11 cellular contexts compared by ENCODE assay signal in genomic region chr15:68272797-68273271, GRCh38.
DNase-seq lines count a peak whose midpoint lies in the region; ATAC-seq and TF ChIP-seq lines count a peak whose summit lies in the region.
"Had no signal": no experiment of that assay in that cellular context is flagged by ENCODE, and none has a peak within 500 bp of the region (broad histone marks: within the 10 kb centered on the region; RNA-seq: fewer than 3 reads in every experiment).

No MANE protein-coding gene starts in this region.

- ATAC-seq in HG02759 (IDR thresholded peaks at IDR 0.05; ENCODE audit: unreplicated experiment), result no peak

- peaks cover 50% of the 10 kb centered on the region for H3K4me1 Mint-ChIP-seq in nephron

- DNase-seq in AG04449 (ENCODE audit: low read depth, low spot score) (peak; percentile 61), NCI-H226 (peak; percentile 96), epithelial cell of prostate (ENCODE audit: low read depth, low spot score) (peak; percentile 98), GM10266 (ENCODE audit: extremely low spot score) (no peak), NCI-H2196 treated with DMSO at 0.1 percent for 48 hours (lab: John Stamatoyannopoulos, UW; ENCODE audit: unreplicated experiment) (no peak), posterior cingulate gyrus (no peak)
- DNase-seq: AML-193; stimulated activated CD4-positive, alpha-beta T cell treated with anti-CD3 and anti-CD28 coated beads, Interleukin-4, amount 100 ng/mL, for 24 hours had no signal

- no peaks in the 10 kb centered on the region for H3K36me3 Mint-ChIP-seq in nephron (ENCODE audit: low read depth)

- H3K27me3 Mint-ChIP-seq in nephron (ENCODE audit: low read depth), result peaks cover 4% of the 10 kb centered on the region

- H3K4me3 ChIP-seq in AG04449 (ENCODE audit: low read depth, low read length), result no peak overlapping the region
- H3K4me3 ChIP-seq: SK-N-MC had no signal

- POLR2A ChIA-PET in AG04449 (lab: Yijun Ruan, JAX), result interaction anchor here (0.7 to 1.5 kb wide), 3 partner anchors 9 to 213 kb away, joined by 3 to 6 read pairs (median 3); no protein-coding TSS in a partner anchor

- peak overlapping the region; percentile 27 to 87 (median 52) for H3K27ac Mint-ChIP-seq in nephron

- CTCF ChIA-PET in AG04449 (lab: Yijun Ruan, JAX), result interaction anchor here (13.7 kb wide), 1 partner anchor 20 kb away, joined by 134 read pairs; no protein-coding TSS in a partner anchor

- intact Hi-C loops in posterior cingulate gyrus (cut with DNase I), result no loop called here

- no peaks in the 10 kb centered on the region for H3K9me3 Mint-ChIP-seq in nephron

- H3K4me3 Mint-ChIP-seq in nephron, result peak overlapping the region in 1 of 3 experiments; percentile 57

- TF ChIP-seq CTCF in AG04449 (IDR thresholded peaks at IDR 0.05; ENCODE audit: insufficient read depth, low read length, missing control alignments) (no peak), nephron (IDR thresholded peaks at IDR 0.05; ENCODE audit: unreplicated experiment in 3 of 3) (no peak), GM10266 (IDR thresholded peaks at IDR 0.05; ENCODE audit: control insufficient read depth, insufficient read depth, low read depth, missing control alignments) (no peak)

- peak overlapping the region; percentile 100 for H3K27ac ChIP-seq in epithelial cell of prostate
- H3K27ac ChIP-seq: SK-N-MC had no signal

Comparison
In these comparisons a context has a peak if more than half of its experiments do, and no peak if none do; other contexts are left out.
1. DNase-seq: peak in AG04449 (single experiment), NCI-H226 (single experiment) and epithelial cell of prostate (single experiment); none in GM10266 (single experiment), NCI-H2196 treated with DMSO at 0.1 percent for 48 hours (single experiment) and posterior cingulate gyrus (0 of 10).